ENCODE assay signal across 13 cellular contexts in the genomic region with DNA sequence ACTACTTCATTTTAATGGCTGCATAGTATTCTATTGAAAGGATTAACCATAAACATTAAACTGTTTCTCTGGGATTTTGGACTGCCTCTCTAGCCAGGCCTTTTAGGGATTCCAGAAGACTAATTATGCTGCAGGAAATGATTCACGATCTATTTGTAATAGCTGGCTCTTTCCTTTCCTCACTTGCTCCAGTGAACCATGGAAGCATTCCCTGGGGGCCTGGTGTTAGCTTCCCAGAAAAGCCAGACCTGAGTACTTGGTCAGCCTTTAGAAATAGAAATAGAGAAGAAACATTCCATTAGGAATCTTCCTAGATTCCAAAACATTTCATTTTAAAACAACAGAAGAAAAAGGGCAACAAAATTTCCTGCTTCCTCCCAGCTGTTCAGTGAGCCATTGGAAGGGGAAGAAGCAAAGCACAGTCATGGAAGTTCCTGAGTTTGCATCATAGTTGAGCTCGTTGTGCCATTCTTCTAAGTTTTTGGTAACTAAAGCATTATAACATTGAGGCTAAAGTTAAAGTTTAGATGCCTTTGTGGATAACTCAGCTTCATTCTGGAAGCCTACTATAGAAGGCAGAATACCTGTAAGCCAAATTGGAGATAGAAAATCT.
DNase-seq lines count a peak whose midpoint lies in the region; ATAC-seq and TF ChIP-seq lines count a peak whose summit lies in the region.
"Had no signal": no experiment of that assay in that cellular context is flagged by ENCODE, and none has a peak within 500 bp of the region (broad histone marks: within the 10 kb centered on the region; RNA-seq: fewer than 3 reads in every experiment).

No MANE protein-coding gene starts in this region.

- H3K36me3 Mint-ChIP-seq in MCF 10A (ENCODE audit: insufficient read depth, unreplicated experiment) = no peaks in the 10 kb centered on the region
- H3K36me3 Mint-ChIP-seq in WTC11 = peaks cover 13% of the 10 kb centered on the region

- no peak for TF ChIP-seq POLR2A in breast epithelium (IDR thresholded peaks at IDR 0.05)

- CTCF ChIA-PET in MCF 10A (lab: Yijun Ruan, JAX) (interaction anchor here (0.6 kb wide), 2 partner anchors 10 to 779 kb away, joined by 3 to 4 read pairs; no protein-coding TSS in a partner anchor), WTC11 (lab: Charles Lee) (no interaction called here)

- no TSS peak for BruUV-seq in MCF 10A (replicated peaks; lab: Mats Ljungman, UMichigan)

- H3K9ac ChIP-seq in subcutaneous abdominal adipose tissue (ENCODE audit: low read length in 5 of 5) = no peak overlapping the region

- ATAC-seq in GM18868 (IDR thresholded peaks at IDR 0.05; ENCODE audit: unreplicated experiment) = no peak
- no peak for ATAC-seq in WTC11
- ATAC-seq: K562 had no signal

- H3K36me3 ChIP-seq in breast epithelium (no peaks in the 10 kb centered on the region), subcutaneous abdominal adipose tissue (ENCODE audit: control insufficient read depth in 5 of 5, insufficient read depth in 5 of 5, low read length in 5 of 5) (no peaks in the 10 kb centered on the region)

- H3K9me3 ChIP-seq in breast epithelium = no peaks in the 10 kb centered on the region
- H3K9me3 ChIP-seq in subcutaneous abdominal adipose tissue (ENCODE audit: control insufficient read depth in 5 of 5, low read length in 5 of 5) = no peaks in the 10 kb centered on the region

- H3K27ac Mint-ChIP-seq in MCF 10A (ENCODE audit: low read depth, unreplicated experiment) (no peak overlapping the region), WTC11 (no peak overlapping the region)

- H3K4me3 Mint-ChIP-seq in MCF 10A (ENCODE audit: unreplicated experiment) = no peak overlapping the region
- no peak overlapping the region for H3K4me3 Mint-ChIP-seq in WTC11

- intact Hi-C loops in MCF 10A (cut with micrococcal nuclease) = no loop called here
- intact Hi-C loops in breast epithelium (cut with DNase I; ENCODE audit: low total_unique reads) = no loop called here

- H3K27me3 ChIP-seq in breast epithelium (no peaks in the 10 kb centered on the region), subcutaneous abdominal adipose tissue (ENCODE audit: control insufficient read depth in 5 of 5, insufficient read depth in 4 of 5, low read length in 5 of 5) (no peaks in the 10 kb centered on the region)

- H3K27ac ChIP-seq in breast epithelium (no peak overlapping the region), subcutaneous abdominal adipose tissue (ENCODE audit: low read depth, low read length) (peak overlapping the region; percentile 1)
- H3K27ac ChIP-seq: 22Rv1 had no signal

- TF ChIP-seq CTCF in MCF 10A (IDR thresholded peaks at IDR 0.05; ENCODE audit: unreplicated experiment) (no peak), breast epithelium (IDR thresholded peaks at IDR 0.05) (no peak), astrocyte of the cerebellum (IDR thresholded peaks at IDR 0.05; ENCODE audit: low read depth, low read length, missing control alignments) (no peak), WTC11 (IDR thresholded peaks at IDR 0.05) (no peak)

- POLR2A ChIA-PET in MCF 10A (lab: Yijun Ruan, JAX) = interaction anchor here (1.7 kb wide), 1 partner anchor 13 kb away, joined by 8 read pairs; no protein-coding TSS in a partner anchor
- POLR2A ChIA-PET in WTC11 (lab: Charles Lee) = no interaction called here

- H3K4me1 ChIP-seq in breast epithelium (no peaks in the 10 kb centered on the region), subcutaneous abdominal adipose tissue (ENCODE audit: control insufficient read depth in 5 of 5, insufficient read depth in 5 of 5, low read length in 5 of 5) (peaks cover 0 to 15% (median 8%) of the 10 kb centered on the region in 5 donors)

- peaks cover 17% of the 10 kb centered on the region for H3K9me3 Mint-ChIP-seq in MCF 10A (ENCODE audit: unreplicated experiment)
- peaks cover 19% of the 10 kb centered on the region for H3K9me3 Mint-ChIP-seq in WTC11

- DNase-seq in MCF 10A (ENCODE audit: unreplicated experiment) (peak; percentile 70), breast epithelium (ENCODE audit: low spot score in 2 of 2) (no peak), astrocyte of the cerebellum (ENCODE audit: low read depth) (peak; percentile 55), glomerular visceral epithelial cell (ENCODE audit: extremely low spot score) (peak; percentile 89), WTC11 (ENCODE audit: low spot score) (no peak), SHP77 treated with DMSO at 0.1 percent for 48 hours (lab: John Stamatoyannopoulos, UW) (no peak)
- DNase-seq: GDM1, hippocampal formation, NCI-H2171 treated with DMSO at 0.1 percent for 48 hours had no signal

- no peaks in the 10 kb centered on the region for H3K4me1 Mint-ChIP-seq in MCF 10A (ENCODE audit: insufficient read depth, unreplicated experiment)
- peaks cover 12% of the 10 kb centered on the region for H3K4me1 Mint-ChIP-seq in WTC11

- no peak overlapping the region for H3K4me3 ChIP-seq in breast epithelium
- no peak overlapping the region for H3K4me3 ChIP-seq in astrocyte of the cerebellum (ENCODE audit: low read depth, low read length)
- no peak overlapping the region for H3K4me3 ChIP-seq in subcutaneous abdominal adipose tissue (ENCODE audit: low read depth in 1 of 5, low read length in 5 of 5)
- H3K4me3 ChIP-seq: K562 had no signal

- in situ Hi-C loops in astrocyte of the cerebellum (cut with HindIII; ENCODE audit: low sequenced_read_pairs) = no loop called here

- H3K27me3 Mint-ChIP-seq in MCF 10A (ENCODE audit: insufficient read depth, unreplicated experiment) (no peaks in the 10 kb centered on the region), WTC11 (ENCODE audit: low read depth) (peaks cover 3% of the 10 kb centered on the region; the same call in 1 of the 2 replicates)

TF ChIP-seq in WTC11, 78 proteins besides CTCF, POLR2A, EP300 and RAD21 (continues in another document):
- TF ChIP-seq NR3C1 (CRISPR knock-in tag; conservative IDR thresholded peaks at IDR 0.05; ENCODE audit: low read depth) (no peak), ZNF671 (CRISPR knock-in tag; IDR thresholded peaks at IDR 0.05) (no peak), SMAD4 (CRISPR knock-in tag; IDR thresholded peaks at IDR 0.05) (no peak), AR (CRISPR knock-in tag; IDR thresholded peaks at IDR 0.05) (no peak), ZNF396 (CRISPR knock-in tag; IDR thresholded peaks at IDR 0.05; ENCODE audit: borderline replicate concordance) (no peak), JAZF1 (CRISPR knock-in tag; IDR thresholded peaks at IDR 0.05) (no peak), ATF6 (CRISPR knock-in tag; IDR thresholded peaks at IDR 0.05) (no peak)
- TF ChIP-seq, protein P1, sequence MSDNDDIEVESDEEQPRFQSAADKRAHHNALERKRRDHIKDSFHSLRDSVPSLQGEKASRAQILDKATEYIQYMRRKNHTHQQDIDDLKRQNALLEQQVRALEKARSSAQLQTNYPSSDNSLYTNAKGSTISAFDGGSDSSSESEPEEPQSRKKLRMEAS (CRISPR knock-in tag; IDR thresholded peaks at IDR 0.05) = no peak
- TF ChIP-seq, protein P2, sequence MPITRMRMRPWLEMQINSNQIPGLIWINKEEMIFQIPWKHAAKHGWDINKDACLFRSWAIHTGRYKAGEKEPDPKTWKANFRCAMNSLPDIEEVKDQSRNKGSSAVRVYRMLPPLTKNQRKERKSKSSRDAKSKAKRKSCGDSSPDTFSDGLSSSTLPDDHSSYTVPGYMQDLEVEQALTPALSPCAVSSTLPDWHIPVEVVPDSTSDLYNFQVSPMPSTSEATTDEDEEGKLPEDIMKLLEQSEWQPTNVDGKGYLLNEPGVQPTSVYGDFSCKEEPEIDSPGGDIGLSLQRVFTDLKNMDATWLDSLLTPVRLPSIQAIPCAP (CRISPR knock-in tag; IDR thresholded peaks at IDR 0.05) = no peak
- TF ChIP-seq, protein P3, sequence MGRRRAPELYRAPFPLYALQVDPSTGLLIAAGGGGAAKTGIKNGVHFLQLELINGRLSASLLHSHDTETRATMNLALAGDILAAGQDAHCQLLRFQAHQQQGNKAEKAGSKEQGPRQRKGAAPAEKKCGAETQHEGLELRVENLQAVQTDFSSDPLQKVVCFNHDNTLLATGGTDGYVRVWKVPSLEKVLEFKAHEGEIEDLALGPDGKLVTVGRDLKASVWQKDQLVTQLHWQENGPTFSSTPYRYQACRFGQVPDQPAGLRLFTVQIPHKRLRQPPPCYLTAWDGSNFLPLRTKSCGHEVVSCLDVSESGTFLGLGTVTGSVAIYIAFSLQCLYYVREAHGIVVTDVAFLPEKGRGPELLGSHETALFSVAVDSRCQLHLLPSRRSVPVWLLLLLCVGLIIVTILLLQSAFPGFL (CRISPR knock-in tag; IDR thresholded peaks at IDR 0.05; ENCODE audit: borderline replicate concordance) = no peak

Comparison
In these comparisons a context has a peak if more than half of its experiments do, and no peak if none do; other contexts are left out.
1. DNase-seq: peak in MCF 10A (single experiment), astrocyte of the cerebellum (single experiment) and glomerular visceral epithelial cell (single experiment); none in breast epithelium (0 of 2), WTC11 (single experiment) and SHP77 treated with DMSO at 0.1 percent for 48 hours (single experiment).